25 cellular contexts compared by ENCODE assay signal in genomic region chr9:133640160-133640559, GRCh38. TPM values are rescaled to one million over a fixed set of nuclear protein-coding genes. Genes with fewer than 3 reads are reported as not detected.
DNase-seq lines count a peak whose midpoint lies in the region; ATAC-seq, FAIRE-seq and TF ChIP-seq lines count a peak whose summit lies in the region.
"Had no signal": no experiment of that assay in that cellular context is flagged by ENCODE, and none has a peak within 500 bp of the region (broad histone marks: within the 10 kb centered on the region; RNA-seq: fewer than 3 reads in every experiment).

No MANE protein-coding gene starts in this region.

- no peak overlapping the region for H3K27ac ChIP-seq in heart left ventricle
- no peak overlapping the region for H3K27ac ChIP-seq in kidney (ENCODE audit: low read depth in 2 of 2, low read length in 2 of 2)
- no peak overlapping the region for H3K27ac ChIP-seq in neuronal stem cell (replicated peaks; ENCODE audit: low read length)
- H3K27ac ChIP-seq: 22Rv1; A549; BLaER1 treated with 17β-estradiol and CSF1 and Interleukin-3, amounts not matched to agents 10 nM and 100 nM; C4-2B had no signal

- peak overlapping the region; percentile 51 for H2BK120ac ChIP-seq in neuronal stem cell (ENCODE audit: low read depth, low read length)

- H3K18ac ChIP-seq in neuronal stem cell (ENCODE audit: low read length): peak overlapping the region; percentile 41

- no peaks in the 10 kb centered on the region for H3K4me1 ChIP-seq in heart left ventricle
- H3K4me1 ChIP-seq in kidney (ENCODE audit: control insufficient read depth in 1 of 2, insufficient read depth in 1 of 2, low read depth in 1 of 2, low read length in 2 of 2): no peaks in the 10 kb centered on the region
- peaks cover 13 to 14% of the 10 kb centered on the region in 2 donors for H3K4me1 ChIP-seq in neuronal stem cell (ENCODE audit: control insufficient read depth in 2 of 2, insufficient read depth in 1 of 2, low read depth in 1 of 2, low read length in 2 of 2)
- H3K4me1 ChIP-seq: A549, Caco-2 had no signal

- H3K27ac Mint-ChIP-seq in activated naive CD8-positive, alpha-beta T cell treated with anti-CD3 and anti-CD28 coated beads for 36 hours: no peak overlapping the region
- H3K27ac Mint-ChIP-seq: CD4-positive, alpha-beta T cell; CD8-positive, alpha-beta T cell had no signal

- no peak for FAIRE-seq in kidney (lab: Jason Lieb, UNC)
- FAIRE-seq: A549, D721Med, G401.6, GM12891, GM19239 had no signal

- H4K91ac ChIP-seq in neuronal stem cell (ENCODE audit: low read depth, low read length, poor library complexity): no peak overlapping the region

- H2AK5ac ChIP-seq in neuronal stem cell (ENCODE audit: low read depth, low read length): peak overlapping the region; percentile 5

- no peak overlapping the region for H3K4me2 ChIP-seq in neuronal stem cell (ENCODE audit: insufficient read depth, low read length, poor library complexity, severe bottlenecking)
- H3K4me2 ChIP-seq: A549; BLaER1 treated with 17β-estradiol and CSF1 and Interleukin-3, amounts not matched to agents 10 nM and 100 nM had no signal

- no peak overlapping the region for H3K14ac ChIP-seq in neuronal stem cell (ENCODE audit: low read length)

- no peaks in the 10 kb centered on the region for H3K79me1 ChIP-seq in neuronal stem cell (ENCODE audit: low read depth, low read length)

- no peak overlapping the region for H2AFZ ChIP-seq in neuronal stem cell (ENCODE audit: low read length)

- H4K8ac ChIP-seq in neuronal stem cell (ENCODE audit: low read depth, low read length): no peak overlapping the region

- no peak overlapping the region for H3K23ac ChIP-seq in neuronal stem cell (ENCODE audit: low read depth, low read length, poor library complexity)

- H3K36me3 Mint-ChIP-seq in activated naive CD8-positive, alpha-beta T cell treated with anti-CD3 and anti-CD28 coated beads for 36 hours: no peaks in the 10 kb centered on the region
- H3K36me3 Mint-ChIP-seq: CD8-positive, alpha-beta T cell had no signal

- H3K4me3 ChIP-seq in heart left ventricle (no peak overlapping the region), kidney (ENCODE audit: low read length in 2 of 2) (no peak overlapping the region), neuronal stem cell (ENCODE audit: low read length in 2 of 2) (no peak overlapping the region)
- H3K4me3 ChIP-seq: A549; BLaER1 treated with 17β-estradiol and CSF1 and Interleukin-3, amounts not matched to agents 10 nM and 100 nM had no signal

- no peak overlapping the region for H2BK5ac ChIP-seq in neuronal stem cell (ENCODE audit: low read length)

- H3K9ac ChIP-seq in kidney (ENCODE audit: low read length in 2 of 2) (no peak overlapping the region), neuronal stem cell (ENCODE audit: low read depth, low read length, poor library complexity) (no peak overlapping the region)
- H3K9ac ChIP-seq: BLaER1 treated with 17β-estradiol and CSF1 and Interleukin-3, amounts not matched to agents 10 nM and 100 nM had no signal

- intact Hi-C loops in left cardiac atrium (cut with DNase I) (no loop called here), heart left ventricle (cut with DNase I) (no loop called here), kidney (cut with DNase I) (no loop called here)

- H3K9me3 Mint-ChIP-seq in activated naive CD8-positive, alpha-beta T cell treated with anti-CD3 and anti-CD28 coated beads for 36 hours: no peaks in the 10 kb centered on the region
- H3K9me3 Mint-ChIP-seq: CD4-positive, alpha-beta T cell; CD8-positive, alpha-beta T cell had no signal

- no peak overlapping the region for H3K4ac ChIP-seq in neuronal stem cell (ENCODE audit: low read length)

- no peaks in the 10 kb centered on the region for H3K27me3 Mint-ChIP-seq in activated naive CD8-positive, alpha-beta T cell treated with anti-CD3 and anti-CD28 coated beads for 36 hours
- H3K27me3 Mint-ChIP-seq: CD4-positive, alpha-beta T cell had no signal

- H3K4me3 Mint-ChIP-seq in activated naive CD8-positive, alpha-beta T cell treated with anti-CD3 and anti-CD28 coated beads for 36 hours: no peak overlapping the region
- H3K4me3 Mint-ChIP-seq: CD4-positive, alpha-beta T cell; CD8-positive, alpha-beta T cell had no signal

- H3K9me3 ChIP-seq in heart left ventricle (no peaks in the 10 kb centered on the region), kidney (ENCODE audit: control insufficient read depth in 1 of 2, low read length in 2 of 2) (no peaks in the 10 kb centered on the region), neuronal stem cell (replicated peaks in 1 of 2; ENCODE audit: control insufficient read depth in 2 of 2, insufficient read depth in 1 of 2, low read depth in 1 of 2, low read length in 2 of 2) (no peaks in the 10 kb centered on the region)
- H3K9me3 ChIP-seq: A549; BLaER1 treated with 17β-estradiol and CSF1 and Interleukin-3, amounts not matched to agents 10 nM and 100 nM; Caco-2 had no signal

- no peak for TF ChIP-seq POLR2A in heart left ventricle (IDR thresholded peaks at IDR 0.05)

- TF ChIP-seq CTCF in heart left ventricle (IDR thresholded peaks at IDR 0.05): no peak
- TF ChIP-seq CTCF in kidney (IDR thresholded peaks at IDR 0.05; ENCODE audit: borderline replicate concordance, extremely low read depth, insufficient read depth): no peak

- H3K27me3 ChIP-seq in heart left ventricle (peaks cover 0 to 5% (median 0%) of the 10 kb centered on the region in 9 donors), neuronal stem cell (ENCODE audit: control insufficient read depth in 3 of 3, insufficient read depth in 3 of 3, low read depth in 1 of 3, low read length in 3 of 3) (peaks cover 0 to 29% (median 0%) of the 10 kb centered on the region in 3 experiments)

- no peaks in the 10 kb centered on the region for H3K4me1 Mint-ChIP-seq in activated naive CD8-positive, alpha-beta T cell treated with anti-CD3 and anti-CD28 coated beads for 36 hours

- DNase-seq in left cardiac atrium: peak; percentile 4
- no peak for DNase-seq in heart left ventricle
- DNase-seq in kidney: peak; percentile 41
- no peak for DNase-seq in neuronal stem cell (ENCODE audit: low spot score)
- no peak for DNase-seq in activated naive CD8-positive, alpha-beta T cell treated with anti-CD3 and anti-CD28 coated beads for 36 hours
- DNase-seq in putamen (ENCODE audit: low spot score): no peak
- DNase-seq: ACHN; Caco-2; Calu3; CD4-positive, alpha-beta T cell; CD8-positive, alpha-beta T cell; DMS79 treated with DMSO at 0.1 percent for 48 hours; GF-D8 had no signal

- WGBS in heart left ventricle, 4 donors: 89 to 93% (median 92%) methylated on average over 6 to 7 of the region's 7 CpGs
- WGBS in neuronal stem cell (ENCODE audit: extremely low coverage in 2 of 2, insufficient read length in 2 of 2, insufficient replicate concordance in 1 of 2), 2 donors: no CpG with 5 or more reads among the region's 7 CpGs

- ATAC-seq in left cardiac atrium: no peak
- ATAC-seq in heart left ventricle: no peak
- no peak for ATAC-seq in HG02759 (IDR thresholded peaks at IDR 0.05; ENCODE audit: unreplicated experiment)
- ATAC-seq: A549; CD8-positive, alpha-beta T cell had no signal

- peak overlapping the region; percentile 34 for H2BK15ac ChIP-seq in neuronal stem cell (ENCODE audit: low read length)

- H2BK12ac ChIP-seq in neuronal stem cell (ENCODE audit: low read length): no peak overlapping the region

- no peaks in the 10 kb centered on the region for H3K36me3 ChIP-seq in heart left ventricle
- H3K36me3 ChIP-seq in kidney (ENCODE audit: control insufficient read depth in 1 of 2, insufficient read depth in 2 of 2, low read length in 2 of 2): no peaks in the 10 kb centered on the region
- no peaks in the 10 kb centered on the region for H3K36me3 ChIP-seq in neuronal stem cell (replicated peaks in 1 of 2; ENCODE audit: control insufficient read depth in 2 of 2, insufficient read depth in 2 of 2, low read length in 2 of 2)
- H3K36me3 ChIP-seq: BLaER1 treated with 17β-estradiol and CSF1 and Interleukin-3, amounts not matched to agents 10 nM and 100 nM had no signal

RNA-seq across cellular contexts. Expression of gene DBH, which starts 4.0 kb away (rescaled TPM):
- total RNA-seq in left cardiac atrium: not detected
- under 1 TPM in 2 of 9 donors, not detected in 7; 0.06 to 0.08 TPM for total RNA-seq in heart left ventricle
- not detected for polyA plus RNA-seq in heart left ventricle
- total RNA-seq in kidney: not detected
- polyA plus RNA-seq in kidney (ENCODE audit: insufficient read depth, low read depth, low replicate concordance): 0.39 TPM
- not detected for polyA plus RNA-seq in neuronal stem cell (2013, experiment 1 of 2)
- not detected for polyA plus RNA-seq in neuronal stem cell (2013, experiment 2 of 2)
- not detected for total RNA-seq in activated naive CD8-positive, alpha-beta T cell treated with anti-CD3 and anti-CD28 coated beads for 36 hours
- total RNA-seq: A172, Caco-2, Calu3 had no signal
- polyA plus RNA-seq: A549, AG04450, BJ had no signal

RNA-seq across cellular contexts. Expression of gene FAM163B, which starts 31.0 kb away (rescaled TPM):
- total RNA-seq in left cardiac atrium: under 1 TPM in 1 of 2 donors, not detected in 1; 0.37 TPM
- not detected for total RNA-seq in heart left ventricle
- under 1 TPM in 1 of 2 donors, not detected in 1; 0.08 TPM for polyA plus RNA-seq in heart left ventricle
- total RNA-seq in kidney: 0.54 TPM
- polyA plus RNA-seq in kidney (ENCODE audit: insufficient read depth, low read depth, low replicate concordance): not detected
- polyA plus RNA-seq in neuronal stem cell (2013, experiment 1 of 2): 0.18 TPM
- 0.12 TPM for polyA plus RNA-seq in neuronal stem cell (2013, experiment 2 of 2)
- not detected for total RNA-seq in activated naive CD8-positive, alpha-beta T cell treated with anti-CD3 and anti-CD28 coated beads for 36 hours
- total RNA-seq: A172; Caco-2; Calu3; CD4-positive, alpha-beta T cell; CD8-positive, alpha-beta T cell had no signal
- polyA plus RNA-seq: A549, AG04450, BJ had no signal

Comparison
In these comparisons a context has a peak if more than half of its experiments do, and no peak if none do; other contexts are left out.
1. DNase-seq: peak in left cardiac atrium (single experiment) and kidney (single experiment); none in heart left ventricle (0 of 5), neuronal stem cell (single experiment), activated naive CD8-positive, alpha-beta T cell treated with anti-CD3 and anti-CD28 coated beads for 36 hours (single experiment) and putamen (single experiment).